25 cellular contexts compared by ENCODE assay signal in the genomic region with DNA sequence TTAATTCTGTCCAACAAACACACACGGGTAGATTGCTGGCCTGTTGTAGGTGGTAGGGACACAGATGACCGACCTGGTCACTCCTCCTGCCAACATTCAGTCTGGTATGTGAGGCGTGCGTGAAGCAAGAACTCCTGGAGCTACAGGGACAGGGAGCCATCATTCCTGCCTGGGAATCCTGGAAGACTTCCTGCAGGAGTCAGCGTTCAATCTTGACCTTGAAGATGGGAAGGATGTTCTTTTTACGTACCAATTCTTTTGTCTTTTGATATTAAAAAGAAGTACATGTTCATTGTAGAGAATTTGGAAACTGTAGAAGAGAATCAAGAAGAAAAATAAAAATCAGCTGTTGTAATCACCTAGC. TPM values are rescaled to one million over a fixed set of nuclear protein-coding genes. Genes with fewer than 3 reads are reported as not detected.
DNase-seq lines count a peak whose midpoint lies in the region; ATAC-seq and TF ChIP-seq lines count a peak whose summit lies in the region.
"Had no signal": no experiment of that assay in that cellular context is flagged by ENCODE, and none has a peak within 500 bp of the region (broad histone marks: within the 10 kb centered on the region; RNA-seq: fewer than 3 reads in every experiment).

No MANE protein-coding gene starts in this region.

- POLR2A ChIA-PET in CD8-positive, alpha-beta memory T cell (lab: Charles Lee): no interaction called here

- H3K36me3 ChIP-seq in heart left ventricle (peaks cover 0 to 25% (median 13%) of the 10 kb centered on the region in 9 donors), endodermal cell (ENCODE audit: control insufficient read depth, insufficient read depth, low read length) (no peaks in the 10 kb centered on the region)
- no peaks in the 10 kb centered on the region for H3K36me3 ChIP-seq in CD8-positive, alpha-beta memory T cell (ENCODE audit: insufficient read depth, low read length)
- H3K36me3 ChIP-seq: MG63 had no signal

- H3K27me3 Mint-ChIP-seq in endodermal cell (ENCODE audit: insufficient read depth) (no peaks in the 10 kb centered on the region), nephron progenitor cell (ENCODE audit: low read depth, poor library complexity) (peaks cover 2% of the 10 kb centered on the region)
- no peaks in the 10 kb centered on the region for H3K27me3 Mint-ChIP-seq in CD8-positive, alpha-beta memory T cell

- no peak for TF ChIP-seq CTCF in heart left ventricle (IDR thresholded peaks at IDR 0.05)
- TF ChIP-seq CTCF in endodermal cell (conservative IDR thresholded peaks at IDR 0.05): no peak
- TF ChIP-seq CTCF in nephron progenitor cell (IDR thresholded peaks at IDR 0.05): no peak

- H3K4me3 ChIP-seq in heart left ventricle: no peak overlapping the region
- no peak overlapping the region for H3K4me3 ChIP-seq in endodermal cell (ENCODE audit: low read length)
- no peak overlapping the region for H3K4me3 ChIP-seq in CD8-positive, alpha-beta memory T cell (ENCODE audit: low read length)
- H3K4me3 ChIP-seq: BLaER1, MG63 had no signal

- H3K9me3 ChIP-seq in heart left ventricle (no peaks in the 10 kb centered on the region), endodermal cell (ENCODE audit: control insufficient read depth, low read length) (no peaks in the 10 kb centered on the region)
- H3K9me3 ChIP-seq in CD8-positive, alpha-beta memory T cell (ENCODE audit: low read length): no peaks in the 10 kb centered on the region
- H3K9me3 ChIP-seq: BLaER1, Caco-2, MG63 had no signal

- 83 to 89% (median 86%) methylated on average over 6 of the region's 6 CpGs for WGBS in heart left ventricle, 4 donors
- WGBS in endodermal cell (ENCODE audit: insufficient coverage in 1 of 2, insufficient read length in 1 of 2), 2 experiments: 91 to 96% methylated on average over 6 of the region's 6 CpGs

- DNase-seq in Right ventricle myocardium inferior (ENCODE audit: missing footprints) (peak; percentile 3), heart left ventricle (no peak), endodermal cell (no peak), nephron progenitor cell (no peak)
- no peak for DNase-seq in activated CD8-positive, alpha-beta memory T cell treated with anti-CD3 and anti-CD28 coated beads for 24 hours
- no peak for DNase-seq in CD8-positive, alpha-beta memory T cell
- DNase-seq: Caco-2; CD4-positive, alpha-beta memory T cell; DMS 273 treated with DMSO at 0.1 percent for 48 hours; DMS79; EL; GDM1; Kasumi-1; MG63; NCI-H2029; NCI-H446 treated with DMSO at 0.1 percent for 48 hours; NCI-H526; RPMI8226; SHP77 had no signal

- no peak overlapping the region for H3K9ac ChIP-seq in endodermal cell (ENCODE audit: extremely low read depth, low read length, poor library complexity, severe bottlenecking)
- H3K9ac ChIP-seq: BLaER1 had no signal

- ATAC-seq in Right ventricle myocardium inferior (no peak), heart left ventricle (no peak), GM21723 (IDR thresholded peaks at IDR 0.05; ENCODE audit: unreplicated experiment) (no peak), HG03521 (IDR thresholded peaks at IDR 0.05; ENCODE audit: unreplicated experiment) (no peak)

- H3K27ac Mint-ChIP-seq in endodermal cell (peak overlapping the region; percentile 40), nephron progenitor cell (peak overlapping the region; percentile 72)
- no peak overlapping the region for H3K27ac Mint-ChIP-seq in CD8-positive, alpha-beta memory T cell

- H3K27ac ChIP-seq in heart left ventricle: peak overlapping the region in 1 of 12 donors; percentile 23
- no peak overlapping the region for H3K27ac ChIP-seq in endodermal cell (ENCODE audit: low read depth, low read length)
- H3K27ac ChIP-seq in CD8-positive, alpha-beta memory T cell (ENCODE audit: low read depth, low read length): no peak overlapping the region
- H3K27ac ChIP-seq: BLaER1, HL-60 had no signal

- no peaks in the 10 kb centered on the region for H3K9me3 Mint-ChIP-seq in endodermal cell
- no peaks in the 10 kb centered on the region for H3K9me3 Mint-ChIP-seq in nephron progenitor cell
- no peaks in the 10 kb centered on the region for H3K9me3 Mint-ChIP-seq in CD8-positive, alpha-beta memory T cell
- H3K9me3 Mint-ChIP-seq: CD4-positive, alpha-beta memory T cell had no signal

- peaks cover 0 to 17% (median 0%) of the 10 kb centered on the region in 12 donors for H3K4me1 ChIP-seq in heart left ventricle
- no peaks in the 10 kb centered on the region for H3K4me1 ChIP-seq in endodermal cell (ENCODE audit: control insufficient read depth, insufficient read depth, low read length)
- H3K4me1 ChIP-seq in CD8-positive, alpha-beta memory T cell (ENCODE audit: insufficient read depth, low read length): no peaks in the 10 kb centered on the region

- CTCF ChIA-PET in CD8-positive, alpha-beta memory T cell (lab: Charles Lee): interaction anchor here (1.2 to 1.7 kb wide), 2 partner anchors 15 to 17 kb away, joined by 3 to 4 read pairs; no protein-coding TSS in a partner anchor

- H3K4me1 Mint-ChIP-seq in endodermal cell (peaks cover 3% of the 10 kb centered on the region), nephron progenitor cell (peaks cover 33% of the 10 kb centered on the region)
- peaks cover 0 to 6% (median 0%) of the 10 kb centered on the region in 3 donors for H3K4me1 Mint-ChIP-seq in CD8-positive, alpha-beta memory T cell
- H3K4me1 Mint-ChIP-seq: CD4-positive, alpha-beta memory T cell had no signal

- intact Hi-C loops in Right ventricle myocardium inferior (cut with DNase I) (no loop called here), heart left ventricle (cut with DNase I) (loop anchor here in 1 of 10 donors (5.0 kb wide), 1 partner anchor 43 kb away; no protein-coding TSS in a partner anchor)

- H3K36me3 Mint-ChIP-seq in endodermal cell (ENCODE audit: low read depth): no peaks in the 10 kb centered on the region
- no peaks in the 10 kb centered on the region for H3K36me3 Mint-ChIP-seq in nephron progenitor cell (ENCODE audit: low read depth)
- peaks cover 0 to 4% (median 3%) of the 10 kb centered on the region in 3 donors for H3K36me3 Mint-ChIP-seq in CD8-positive, alpha-beta memory T cell
- H3K36me3 Mint-ChIP-seq: CD4-positive, alpha-beta memory T cell had no signal

- TF ChIP-seq POLR2A in heart left ventricle (IDR thresholded peaks at IDR 0.05): no peak

- H3K27me3 ChIP-seq in heart left ventricle: no peaks in the 10 kb centered on the region
- no peaks in the 10 kb centered on the region for H3K27me3 ChIP-seq in endodermal cell (ENCODE audit: control insufficient read depth, insufficient read depth, low read length, poor library complexity, severe bottlenecking)
- no peaks in the 10 kb centered on the region for H3K27me3 ChIP-seq in CD8-positive, alpha-beta memory T cell (ENCODE audit: insufficient read depth, low read length, poor library complexity, severe bottlenecking)
- H3K27me3 ChIP-seq: BLaER1, MG63 had no signal

- H3K4me3 Mint-ChIP-seq in endodermal cell (no peak overlapping the region), nephron progenitor cell (no peak overlapping the region)
- no peak overlapping the region for H3K4me3 Mint-ChIP-seq in CD8-positive, alpha-beta memory T cell
- H3K4me3 Mint-ChIP-seq: CD4-positive, alpha-beta memory T cell had no signal

RNA-seq across cellular contexts. Expression of a gene that starts 3.5 kb away (rescaled TPM):
- total RNA-seq in Right ventricle myocardium inferior: 0.87 TPM
- total RNA-seq in heart left ventricle: 1 to 10 TPM in 1 of 9 donors, under 1 TPM in 8; 0.12 to 1.4 (median 0.53) TPM
- under 1 TPM; 0.15 to 0.61 TPM for polyA plus RNA-seq in heart left ventricle
- total RNA-seq in endodermal cell: not detected
- polyA plus RNA-seq in endodermal cell (2013, experiment 1 of 2): 0.39 TPM
- polyA plus RNA-seq in endodermal cell (2013, experiment 2 of 2): 0.21 TPM
- not detected for total RNA-seq in CD8-positive, alpha-beta memory T cell
- not detected for polyA plus RNA-seq in CD8-positive, alpha-beta memory T cell
- total RNA-seq: CD4-positive, alpha-beta memory T cell; SK-MEL-5 had no signal
- polyA plus RNA-seq: CD4-positive, alpha-beta memory T cell had no signal

RNA-seq across cellular contexts. Expression of a gene that starts 30.0 kb away (rescaled TPM):
- total RNA-seq in Right ventricle myocardium inferior (not detected), heart left ventricle (under 1 TPM in 1 of 9 donors, not detected in 8; 0.29 TPM), endodermal cell (1 to 10 TPM; 1.6 to 1.8 TPM)
- polyA plus RNA-seq in heart left ventricle: not detected
- polyA plus RNA-seq in endodermal cell (2013, experiment 1 of 2): 0.25 TPM
- polyA plus RNA-seq in endodermal cell (2013, experiment 2 of 2): 0.46 TPM
- total RNA-seq in CD8-positive, alpha-beta memory T cell: not detected
- not detected for polyA plus RNA-seq in CD8-positive, alpha-beta memory T cell
- total RNA-seq: CD4-positive, alpha-beta memory T cell; H1; SK-MEL-5 had no signal
- polyA plus RNA-seq: CD4-positive, alpha-beta memory T cell had no signal

RNA-seq across cellular contexts. Expression of a gene that starts 36.2 kb away (rescaled TPM):
- total RNA-seq in Right ventricle myocardium inferior (23.1 TPM), heart left ventricle (10 to 100 TPM; 15.2 to 65.2 (median 17.5) TPM), endodermal cell (under 1 TPM; 0.64 TPM)
- 10 to 100 TPM; 14.1 to 23.3 TPM for polyA plus RNA-seq in heart left ventricle
- polyA plus RNA-seq in endodermal cell (2013, experiment 1 of 2): 122 TPM
- 97.9 TPM for polyA plus RNA-seq in endodermal cell (2013, experiment 2 of 2)
- 10 to 100 TPM; 25.8 to 29.8 TPM for total RNA-seq in CD8-positive, alpha-beta memory T cell
- polyA plus RNA-seq in CD8-positive, alpha-beta memory T cell: 51.9 TPM

Comparison
In these comparisons a context has a peak if more than half of its experiments do, and no peak if none do; other contexts are left out.
1. H3K27ac Mint-ChIP-seq: peak in endodermal cell (single experiment) and nephron progenitor cell (single experiment); none in CD8-positive, alpha-beta memory T cell (0 of 8).
2. RNA of a gene that starts 36.2 kb away (total RNA-seq): 25.8 to 29.8 TPM in CD8-positive, alpha-beta memory T cell, 23.1 TPM in Right ventricle myocardium inferior (single experiment) and 15.2 to 65.2 TPM in heart left ventricle; 0.64 TPM in endodermal cell; every median in the first group is over 4 times any median in the second.